ENCODE assay signal across 8 cellular contexts in genomic region chr16:30941600-30942420, GRCh38. TPM values are rescaled to one million over a fixed set of nuclear protein-coding genes. Genes with fewer than 3 reads are reported as not detected.
DNase-seq lines count a peak whose midpoint lies in the region; ATAC-seq and TF ChIP-seq lines count a peak whose summit lies in the region.

No MANE protein-coding gene starts in this region.

- peaks cover 27% of the 10 kb centered on the region for H3K4me1 Mint-ChIP-seq in activated naive CD4-positive, alpha-beta T cell treated with anti-CD3 and anti-CD28 coated beads, Interleukin-2, amount 10 ng/mL, durations not matched to agents 7 days and 5 days
- H3K4me1 Mint-ChIP-seq in glutamatergic neuron (ENCODE audit: low read depth, unreplicated experiment): no peaks in the 10 kb centered on the region

- intact Hi-C loops in posterior cingulate gyrus (cut with DNase I): no loop called here

- POLR2A ChIA-PET in RWPE1 (lab: Yijun Ruan, JAX; ENCODE audit: low non-redundant PET): interaction anchor here (0.7 kb wide), 1 partner anchor 46 kb away, joined by 3 read pairs; no protein-coding TSS in a partner anchor

- DNase-seq in DMS53 treated with DMSO at 0.1 percent for 48 hours (lab: John Stamatoyannopoulos, UW; ENCODE audit: unreplicated experiment) (peak; percentile 69), RWPE1 (ENCODE audit: low spot score) (peak; percentile 80), glutamatergic neuron (peak; percentile 82), posterior cingulate gyrus (peak in 9 of 10 donors; percentile 42 to 94 (median 65))
- DNase-seq in activated naive CD4-positive, alpha-beta T cell treated with anti-CD3 and anti-CD28 coated beads, Interleukin-2, amount 10 ng/mL, durations not matched to agents 7 days and 5 days: peak; percentile 81

- H3K4me3 ChIP-seq in HUES48 (ENCODE audit: low read depth, low read length): no peak overlapping the region

- H3K9me3 ChIP-seq in HUES48 (ENCODE audit: control insufficient read depth, insufficient read depth, low read length): no peaks in the 10 kb centered on the region

- peak overlapping the region; percentile 73 for H3K27ac Mint-ChIP-seq in activated naive CD4-positive, alpha-beta T cell treated with anti-CD3 and anti-CD28 coated beads, Interleukin-2, amount 10 ng/mL, durations not matched to agents 7 days and 5 days
- H3K27ac Mint-ChIP-seq in glutamatergic neuron (ENCODE audit: unreplicated experiment): peak overlapping the region; percentile 62

- peak overlapping the region; percentile 54 for H3K4me3 Mint-ChIP-seq in activated naive CD4-positive, alpha-beta T cell treated with anti-CD3 and anti-CD28 coated beads, Interleukin-2, amount 10 ng/mL, durations not matched to agents 7 days and 5 days
- H3K4me3 Mint-ChIP-seq in glutamatergic neuron (ENCODE audit: unreplicated experiment): no peak overlapping the region

- ATAC-seq in GM21367 (IDR thresholded peaks at IDR 0.05; ENCODE audit: unreplicated experiment) (peak; percentile 60), GM21528 (IDR thresholded peaks at IDR 0.05; ENCODE audit: low FRiP score, unreplicated experiment) (no peak)

- peaks cover 55% of the 10 kb centered on the region for H3K36me3 ChIP-seq in HUES48 (ENCODE audit: control insufficient read depth, insufficient read depth, low read length)

- H3K27ac ChIP-seq in HUES48 (ENCODE audit: low read depth, low read length) (peak overlapping the region; percentile 91), RWPE1 (peak overlapping the region; percentile 91)

- peaks cover 20% of the 10 kb centered on the region for H3K36me3 Mint-ChIP-seq in activated naive CD4-positive, alpha-beta T cell treated with anti-CD3 and anti-CD28 coated beads, Interleukin-2, amount 10 ng/mL, durations not matched to agents 7 days and 5 days
- H3K36me3 Mint-ChIP-seq in glutamatergic neuron (ENCODE audit: unreplicated experiment): peaks cover 10% of the 10 kb centered on the region

- CTCF ChIA-PET in RWPE1 (lab: Yijun Ruan, JAX): interaction anchor here (0.5 to 3.6 kb wide), 22 partner anchors 8 to 172 kb away, joined by 3 to 23 read pairs (median 4); partner anchors contain the start of gene FBXL19
- CTCF ChIA-PET in activated naive CD4-positive, alpha-beta T cell treated with anti-CD3 and anti-CD28 coated beads, Interleukin-2, amount 10 ng/mL, durations not matched to agents 7 days and 5 days (lab: Charles Lee): interaction anchor here (0.7 to 4.3 kb wide), 20 partner anchors 7 to 235 kb away, joined by 3 to 55 read pairs (median 4); partner anchors contain the start of gene ORAI3

- no peaks in the 10 kb centered on the region for H3K27me3 ChIP-seq in HUES48 (ENCODE audit: control insufficient read depth, insufficient read depth, low read length)

- TF ChIP-seq CTCF in RWPE1 (conservative IDR thresholded peaks at IDR 0.05; ENCODE audit: low read depth): peak; percentile 95
- TF ChIP-seq CTCF in glutamatergic neuron (IDR thresholded peaks at IDR 0.05; ENCODE audit: partially characterized antibody, unreplicated experiment): peak; percentile 81

- no peak overlapping the region for H3K9ac ChIP-seq in HUES48 (ENCODE audit: low read depth, low read length)

- H3K4me1 ChIP-seq in HUES48 (ENCODE audit: control insufficient read depth, insufficient read depth, low read length): peaks cover 15% of the 10 kb centered on the region

- no peaks in the 10 kb centered on the region for H3K9me3 Mint-ChIP-seq in activated naive CD4-positive, alpha-beta T cell treated with anti-CD3 and anti-CD28 coated beads, Interleukin-2, amount 10 ng/mL, durations not matched to agents 7 days and 5 days
- peaks cover 16% of the 10 kb centered on the region for H3K9me3 Mint-ChIP-seq in glutamatergic neuron (ENCODE audit: unreplicated experiment)

- H3K27me3 Mint-ChIP-seq in activated naive CD4-positive, alpha-beta T cell treated with anti-CD3 and anti-CD28 coated beads, Interleukin-2, amount 10 ng/mL, durations not matched to agents 7 days and 5 days: no peaks in the 10 kb centered on the region
- H3K27me3 Mint-ChIP-seq in glutamatergic neuron (ENCODE audit: unreplicated experiment): peaks cover 4% of the 10 kb centered on the region

RNA-seq across cellular contexts. Expression of gene ORAI3, which starts 7.1 kb away (rescaled TPM):
- total RNA-seq in glutamatergic neuron (ENCODE audit: unreplicated experiment): 5.1 TPM

RNA-seq across cellular contexts. Expression of gene SETD1A, which starts 15.7 kb away (rescaled TPM):
- total RNA-seq in glutamatergic neuron (ENCODE audit: unreplicated experiment): 24.3 TPM

RNA-seq across cellular contexts. Expression of gene FBXL19, which starts 18.4 kb away (rescaled TPM):
- total RNA-seq in glutamatergic neuron (ENCODE audit: unreplicated experiment): 76.8 TPM

RNA-seq across cellular contexts. Expression of gene HSD3B7, which starts 43.2 kb away (rescaled TPM):
- 2.0 TPM for total RNA-seq in glutamatergic neuron (ENCODE audit: unreplicated experiment)

RNA-seq across cellular contexts. Expression of gene CTF1, which starts 45.4 kb away (rescaled TPM):
- total RNA-seq in glutamatergic neuron (ENCODE audit: unreplicated experiment): 1.7 TPM
